In genomic region chr5:10695759-10696543, GRCh38 we compare ENCODE assay signal across 11 cellular contexts.
A peak's percentile ranks its signal among the peaks of the same experiment; 100 is the strongest.
DNase-seq lines count a peak whose midpoint lies in the region; ATAC-seq lines count a peak whose summit lies in the region.
"Had no signal": no experiment of that assay in that cellular context is flagged by ENCODE, and none has a peak within 500 bp of the region (broad histone marks: within the 10 kb centered on the region; RNA-seq: fewer than 3 reads in every experiment).

No MANE protein-coding gene starts in this region.

- in situ Hi-C loops in KBM-7 (cut with MboI; ENCODE audit: low pct_unique_long_range_greater_than_20kb, low sequenced_read_pairs) = no loop called here

- peak; percentile 36 for DNase-seq in A172 (ENCODE audit: low spot score)
- DNase-seq in Daoy (ENCODE audit: low read depth) = peak; percentile 47
- peak; percentile 31 for DNase-seq in RPMI7951 (ENCODE audit: low read depth)
- peak; percentile 77 for DNase-seq in glomerular visceral epithelial cell (ENCODE audit: extremely low spot score)
- no peak for DNase-seq in KBM-7
- DNase-seq: activated gamma-delta T cell treated with Interleukin-2 at 50 U/mL for 16 hours; NCI-H187 treated with DMSO at 0.1 percent for 48 hours; stimulated activated naive CD4-positive, alpha-beta T cell treated with Interleukin-2 at 50 U/mL for 16 hours had no signal

- ATAC-seq in GM21423 (IDR thresholded peaks at IDR 0.05; ENCODE audit: unreplicated experiment) (no peak), HG02970 (IDR thresholded peaks at IDR 0.05; ENCODE audit: low FRiP score, unreplicated experiment) (no peak), GM18867 (IDR thresholded peaks at IDR 0.05; ENCODE audit: unreplicated experiment) (no peak)
